15 cellular contexts compared by ENCODE assay signal in the genomic region with DNA sequence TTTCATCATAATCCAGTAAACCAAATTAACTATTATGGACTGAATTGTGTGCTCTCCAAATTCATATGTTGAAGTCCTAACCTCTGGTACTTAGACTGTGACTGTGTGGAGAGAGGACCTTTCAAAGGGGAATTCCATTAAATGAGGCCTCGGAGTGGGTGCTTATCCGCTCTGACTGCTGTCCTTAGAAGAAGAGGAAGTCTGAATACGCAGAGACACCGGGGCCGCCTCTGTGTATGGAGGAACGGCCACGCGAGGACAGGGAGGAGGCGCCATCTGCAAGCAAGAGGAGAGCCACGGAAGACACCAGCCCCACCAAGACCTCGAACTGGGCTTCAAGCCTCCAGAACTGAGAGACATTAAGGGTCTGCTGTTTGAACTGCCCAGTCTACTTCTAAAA. TPM values are rescaled to one million over a fixed set of nuclear protein-coding genes. Genes with fewer than 3 reads are reported as not detected.
DNase-seq lines count a peak whose midpoint lies in the region; ATAC-seq and TF ChIP-seq lines count a peak whose summit lies in the region.
"Had no signal": no experiment of that assay in that cellular context is flagged by ENCODE, and none has a peak within 500 bp of the region (broad histone marks: within the 10 kb centered on the region; RNA-seq: fewer than 3 reads in every experiment).

No MANE protein-coding gene starts in this region.

- H3K27ac Mint-ChIP-seq in memory B cell = no peak overlapping the region
- peak overlapping the region; percentile 32 for H3K27ac Mint-ChIP-seq in stimulated activated naive B cell treated with anti-CD40 and anti-IgM and Interleukin-4, amounts not matched to agents 10 μg/mL and 1 μg/mL and 100 μg/mL, for 72 hours
- H3K27ac Mint-ChIP-seq: B cell; CD4-positive, CD25-positive, alpha-beta regulatory T cell; CD8-positive, alpha-beta memory T cell had no signal

- peaks cover 2% of the 10 kb centered on the region for H3K9me3 Mint-ChIP-seq in memory B cell
- H3K9me3 Mint-ChIP-seq in stimulated activated naive B cell treated with anti-CD40 and anti-IgM and Interleukin-4, amounts not matched to agents 10 μg/mL and 1 μg/mL and 100 μg/mL, for 72 hours = no peaks in the 10 kb centered on the region
- H3K9me3 Mint-ChIP-seq: CD8-positive, alpha-beta memory T cell had no signal

- peaks cover 2% of the 10 kb centered on the region for H3K4me1 Mint-ChIP-seq in memory B cell
- H3K4me1 Mint-ChIP-seq in stimulated activated naive B cell treated with anti-CD40 and anti-IgM and Interleukin-4, amounts not matched to agents 10 μg/mL and 1 μg/mL and 100 μg/mL, for 72 hours = peaks cover 12 to 18% of the 10 kb centered on the region in 2 donors

- H3K36me3 ChIP-seq in suprapubic skin = no peaks in the 10 kb centered on the region
- H3K36me3 ChIP-seq: BLaER1 treated with 17β-estradiol and CSF1 and Interleukin-3, amounts not matched to agents 10 nM and 100 nM; HAP-1 had no signal

- H3K27ac ChIP-seq in suprapubic skin = no peak overlapping the region
- H3K27ac ChIP-seq: BLaER1 treated with 17β-estradiol and CSF1 and Interleukin-3, amounts not matched to agents 10 nM and 100 nM; GM23248; HL-60 had no signal

- 80% methylated on average over 11 of the region's 11 CpGs for WGBS in suprapubic skin

- ATAC-seq in memory B cell (ENCODE audit: low read depth) = peak; percentile 41
- peak; percentile 87 for ATAC-seq in stimulated activated naive B cell treated with anti-CD40 and anti-IgM and Interleukin-4, amounts not matched to agents 10 μg/mL and 1 μg/mL and 100 μg/mL, for 72 hours (replicated peaks)

- no peaks in the 10 kb centered on the region for H3K4me1 ChIP-seq in suprapubic skin
- H3K4me1 ChIP-seq: HAP-1 had no signal

- H3K27me3 Mint-ChIP-seq in memory B cell = peaks cover 11% of the 10 kb centered on the region
- peaks cover 15 to 47% of the 10 kb centered on the region in 2 donors for H3K27me3 Mint-ChIP-seq in stimulated activated naive B cell treated with anti-CD40 and anti-IgM and Interleukin-4, amounts not matched to agents 10 μg/mL and 1 μg/mL and 100 μg/mL, for 72 hours

- H3K4me3 ChIP-seq in NB4 (ENCODE audit: low read depth, low read length) = no peak overlapping the region
- H3K4me3 ChIP-seq in suprapubic skin = no peak overlapping the region
- H3K4me3 ChIP-seq: BLaER1 treated with 17β-estradiol and CSF1 and Interleukin-3, amounts not matched to agents 10 nM and 100 nM; GM23248; HAP-1 had no signal

- no peak for TF ChIP-seq EP300 in suprapubic skin (IDR thresholded peaks at IDR 0.05)

- H3K36me3 Mint-ChIP-seq in memory B cell = peaks cover 4% of the 10 kb centered on the region
- H3K36me3 Mint-ChIP-seq in stimulated activated naive B cell treated with anti-CD40 and anti-IgM and Interleukin-4, amounts not matched to agents 10 μg/mL and 1 μg/mL and 100 μg/mL, for 72 hours = peaks cover 0 to 2% of the 10 kb centered on the region in 2 donors
- H3K36me3 Mint-ChIP-seq: CD4-positive, CD25-positive, alpha-beta regulatory T cell; CD8-positive, alpha-beta memory T cell had no signal

- no peaks in the 10 kb centered on the region for H3K9me3 ChIP-seq in suprapubic skin
- H3K9me3 ChIP-seq: BLaER1 treated with 17β-estradiol and CSF1 and Interleukin-3, amounts not matched to agents 10 nM and 100 nM; HAP-1 had no signal

- H3K4me3 Mint-ChIP-seq in memory B cell = no peak overlapping the region
- H3K4me3 Mint-ChIP-seq in stimulated activated naive B cell treated with anti-CD40 and anti-IgM and Interleukin-4, amounts not matched to agents 10 μg/mL and 1 μg/mL and 100 μg/mL, for 72 hours = no peak overlapping the region
- H3K4me3 Mint-ChIP-seq: B cell; CD4-positive, CD25-positive, alpha-beta regulatory T cell; CD8-positive, alpha-beta memory T cell had no signal

- DNase-seq in CD1c-positive myeloid dendritic cell (ENCODE audit: extremely low spot score) = peak; percentile 61
- peak; percentile 14 for DNase-seq in NB4 (ENCODE audit: low read depth)
- no peak for DNase-seq in memory B cell (ENCODE audit: low spot score in 2 of 2)
- no peak for DNase-seq in stimulated activated naive B cell treated with anti-CD40 and anti-IgM and Interleukin-4, amounts not matched to agents 10 μg/mL and 1 μg/mL and 100 μg/mL, for 72 hours
- DNase-seq in central memory CD4-positive, alpha-beta T cell = no peak
- DNase-seq in DMS 273 (lab: John Stamatoyannopoulos, UW; ENCODE audit: unreplicated experiment) = no peak
- no peak for DNase-seq in suprapubic skin (ENCODE audit: low spot score in 2 of 2)
- DNase-seq: CD4-positive, CD25-positive, alpha-beta regulatory T cell; CD8-positive, alpha-beta memory T cell; COR-L47; GM23248 had no signal

- TF ChIP-seq POLR2A in NB4 (IDR thresholded peaks at IDR 0.05; ENCODE audit: extremely low read depth, insufficient read length) (no peak), suprapubic skin (IDR thresholded peaks at IDR 0.05) (no peak)

- H3K27me3 ChIP-seq in suprapubic skin = peaks cover under 1% of the 10 kb centered on the region
- H3K27me3 ChIP-seq: BLaER1 treated with 17β-estradiol and CSF1 and Interleukin-3, amounts not matched to agents 10 nM and 100 nM had no signal

- TF ChIP-seq CTCF in NB4 (IDR thresholded peaks at IDR 0.05; ENCODE audit: low read depth, low read length) (no peak), suprapubic skin (IDR thresholded peaks at IDR 0.05) (no peak)

RNA-seq across cellular contexts. Expression of gene RPS6KA2, which starts 35.6 kb away (rescaled TPM):
- 10 to 100 TPM; 24.2 to 38.5 (median 32.3) TPM for total RNA-seq in suprapubic skin

Comparison
In these comparisons a context has a peak if more than half of its experiments do, and no peak if none do; other contexts are left out.
1. DNase-seq: peak in CD1c-positive myeloid dendritic cell (single experiment) and NB4 (single experiment); none in memory B cell (0 of 2), stimulated activated naive B cell treated with anti-CD40 and anti-IgM and Interleukin-4, amounts not matched to agents 10 μg/mL and 1 μg/mL and 100 μg/mL, for 72 hours (single experiment), central memory CD4-positive, alpha-beta T cell (single experiment), DMS 273 (single experiment) and suprapubic skin (0 of 2).